Comparison of ENCODE assay signal across 9 cellular contexts in the genomic region with DNA sequence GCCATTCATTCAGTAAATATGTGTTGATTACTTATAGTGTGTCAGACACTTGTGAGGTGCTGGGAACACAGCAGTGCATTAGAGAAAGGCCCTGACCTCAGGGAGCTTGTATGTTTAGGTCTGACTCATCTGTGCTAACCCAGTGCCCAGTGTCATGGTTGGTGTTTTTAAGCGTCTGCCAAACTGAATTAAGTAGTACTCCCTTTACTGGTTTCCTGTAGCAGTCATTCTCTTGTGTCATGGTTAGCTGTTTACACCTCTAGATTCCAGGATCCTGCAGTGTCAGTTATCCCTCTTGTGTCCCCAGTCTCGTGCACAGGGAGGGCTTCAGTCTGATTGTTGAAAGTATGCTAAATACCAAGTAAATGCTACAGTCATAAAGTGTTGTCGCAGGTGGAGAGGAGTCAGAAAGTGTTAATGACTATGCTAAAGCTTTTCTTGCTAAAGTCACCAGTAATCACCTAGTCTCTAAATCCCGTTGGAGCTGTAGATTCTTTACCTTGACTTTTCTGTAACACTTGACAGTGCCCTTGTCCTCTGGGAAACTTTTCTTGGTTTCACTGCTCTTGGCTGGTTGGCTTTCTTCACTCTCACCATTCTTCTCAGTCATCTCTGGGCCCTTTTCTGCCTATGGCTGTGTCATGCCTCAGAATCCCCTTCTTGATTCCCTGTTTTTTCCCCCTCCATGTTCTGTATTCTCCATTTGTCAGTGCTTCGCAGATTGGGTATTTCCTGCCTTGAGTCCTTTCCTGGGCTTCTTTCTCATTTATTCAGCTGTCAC. TPM values are rescaled to one million over a fixed set of nuclear protein-coding genes. Genes with fewer than 3 reads are reported as not detected.
DNase-seq lines count a peak whose midpoint lies in the region; ATAC-seq and TF ChIP-seq lines count a peak whose summit lies in the region.
"Had no signal": no experiment of that assay in that cellular context is flagged by ENCODE, and none has a peak within 500 bp of the region (broad histone marks: within the 10 kb centered on the region; RNA-seq: fewer than 3 reads in every experiment).

No MANE protein-coding gene starts in this region.

- H3K27ac Mint-ChIP-seq in activated T-cell treated with anti-CD3 and anti-CD28 coated beads, Interleukin-2, amount 50 U/mL, for 24 hours: peak overlapping the region; percentile 82

- no peaks in the 10 kb centered on the region for H3K9me3 ChIP-seq in skeletal muscle satellite cell (replicated peaks; ENCODE audit: low read length)
- H3K9me3 ChIP-seq: colonic mucosa had no signal

- H3K4me2 ChIP-seq in skeletal muscle satellite cell (ENCODE audit: low read length): peak overlapping the region; percentile 61

- peaks cover 17% of the 10 kb centered on the region for H3K36me3 Mint-ChIP-seq in activated T-cell treated with anti-CD3 and anti-CD28 coated beads, Interleukin-2, amount 50 U/mL, for 24 hours (ENCODE audit: low read depth)

- DNase-seq in activated T-cell treated with anti-CD3 and anti-CD28 coated beads, Interleukin-2, amount 50 U/mL, for 24 hours: no peak
- DNase-seq in activated T-cell treated with anti-CD3 and anti-CD28 coated beads, Interleukin-2, amount 50 U/mL, for 1 hour: no peak
- peak; percentile 21 to 74 for DNase-seq in cardiac fibroblast (ENCODE audit: low read depth in 2 of 2)
- no peak for DNase-seq in left lobe of liver (ENCODE audit: low spot score)
- DNase-seq in NCI-H446 treated with DMSO at 0.1 percent for 48 hours (lab: John Stamatoyannopoulos, UW): no peak
- DNase-seq in NCI-H748 (lab: John Stamatoyannopoulos, UW; ENCODE audit: unreplicated experiment): no peak
- DNase-seq: colonic mucosa had no signal

- H3K9me3 Mint-ChIP-seq in activated T-cell treated with anti-CD3 and anti-CD28 coated beads, Interleukin-2, amount 50 U/mL, for 24 hours: peaks cover 2% of the 10 kb centered on the region

- peak overlapping the region; percentile 2 for H3K9ac ChIP-seq in skeletal muscle satellite cell (ENCODE audit: low read depth, low read length)

- H3K4me1 ChIP-seq in skeletal muscle satellite cell (ENCODE audit: control insufficient read depth, insufficient read depth, low read length): peaks cover 26% of the 10 kb centered on the region
- H3K4me1 ChIP-seq: colonic mucosa had no signal

- H3K36me3 ChIP-seq in skeletal muscle satellite cell (ENCODE audit: insufficient read depth, low read length): peaks cover 7% of the 10 kb centered on the region
- H3K36me3 ChIP-seq: colonic mucosa had no signal

- no peaks in the 10 kb centered on the region for H3K27me3 ChIP-seq in skeletal muscle satellite cell (ENCODE audit: control insufficient read depth, insufficient read depth, low read length)
- H3K27me3 ChIP-seq: colonic mucosa had no signal

- TF ChIP-seq CTCF in cardiac fibroblast (IDR thresholded peaks at IDR 0.05; ENCODE audit: low read depth, low read length): no peak

- H3K27me3 Mint-ChIP-seq in activated T-cell treated with anti-CD3 and anti-CD28 coated beads, Interleukin-2, amount 50 U/mL, for 24 hours: no peaks in the 10 kb centered on the region

- H3K4me3 Mint-ChIP-seq in activated T-cell treated with anti-CD3 and anti-CD28 coated beads, Interleukin-2, amount 50 U/mL, for 24 hours: no peak overlapping the region

- peaks cover 49% of the 10 kb centered on the region for H3K4me1 Mint-ChIP-seq in activated T-cell treated with anti-CD3 and anti-CD28 coated beads, Interleukin-2, amount 50 U/mL, for 24 hours (ENCODE audit: low read depth)

- H3K4me3 ChIP-seq in cardiac fibroblast (replicated peaks in 1 of 2; ENCODE audit: low read depth in 2 of 2, low read length in 2 of 2): no peak overlapping the region
- peak overlapping the region; percentile 20 for H3K4me3 ChIP-seq in skeletal muscle satellite cell (ENCODE audit: low read length)
- H3K4me3 ChIP-seq: colonic mucosa had no signal

- peak; percentile 57 for ATAC-seq in HG03558 (IDR thresholded peaks at IDR 0.05; ENCODE audit: extremely low read depth, unreplicated experiment)
- no peak for ATAC-seq in left lobe of liver

RNA-seq across cellular contexts. Expression of gene UCK2, which starts 14.4 kb away (rescaled TPM):
- total RNA-seq in skeletal muscle satellite cell (2012; rRNA removed): 114 and 129 TPM in 2 replicates
- total RNA-seq in left lobe of liver: 8.1 TPM

Comparison
In these comparisons a context has a peak if more than half of its experiments do, and no peak if none do; other contexts are left out.
1. DNase-seq: peak in cardiac fibroblast (2 of 2); none in activated T-cell treated with anti-CD3 and anti-CD28 coated beads, Interleukin-2, amount 50 U/mL, for 24 hours (single experiment), activated T-cell treated with anti-CD3 and anti-CD28 coated beads, Interleukin-2, amount 50 U/mL, for 1 hour (single experiment), left lobe of liver (single experiment), NCI-H446 treated with DMSO at 0.1 percent for 48 hours (single experiment) and NCI-H748 (single experiment).